ENCODE assay signal across 15 cellular contexts in genomic region chr17:17117923-17118322, GRCh38.
DNase-seq lines count a peak whose midpoint lies in the region; ATAC-seq, FAIRE-seq and TF ChIP-seq lines count a peak whose summit lies in the region.
"Had no signal": no experiment of that assay in that cellular context is flagged by ENCODE, and none has a peak within 500 bp of the region (broad histone marks: within the 10 kb centered on the region; RNA-seq: fewer than 3 reads in every experiment).

No MANE protein-coding gene starts in this region.

- no peak overlapping the region for H4K91ac ChIP-seq in H1 (replicated peaks; ENCODE audit: insufficient read length, low read length)

- no peak overlapping the region for H2BK120ac ChIP-seq in H1 (replicated peaks; ENCODE audit: low read depth, low read length)

- H3K4ac ChIP-seq in H1 (replicated peaks; ENCODE audit: insufficient read length, low read depth, low read length): no peak overlapping the region

- H3K27ac ChIP-seq in RWPE1: peak overlapping the region; percentile 80
- H3K27ac ChIP-seq in H1 (ENCODE audit: low read depth, low read length): no peak overlapping the region

- peaks cover 99% of the 10 kb centered on the region for H3K4me1 Mint-ChIP-seq in stimulated activated effector memory CD8-positive, alpha-beta T cell treated with anti-CD3 and anti-CD28 coated beads, Interleukin-12 subunit alpha, Interleukin-12 subunit beta, amount 100 ng/mL, for 72 hours

- no peak overlapping the region for H3K4me2 ChIP-seq in H1 (ENCODE audit: insufficient read depth in 1 of 2, low read depth in 2 of 2, low read length in 2 of 2)

- no peak for DNase-seq in activated naive CD4-positive, alpha-beta T cell treated with anti-CD3 and anti-CD28 coated beads, Interleukin-2, amount 50 U/mL, for 72 hours (ENCODE audit: low spot score in 2 of 2)
- DNase-seq in activated naive CD4-positive, alpha-beta T cell treated with Interleukin-2 at 50 U/mL for 16 hours: no peak
- DNase-seq in RWPE1 (ENCODE audit: low spot score) (no peak), H1 (ENCODE audit: low read depth in 1 of 2, low spot score in 2 of 2) (no peak), AG08395 (ENCODE audit: low spot score) (no peak), DMS 273 (lab: John Stamatoyannopoulos, UW; ENCODE audit: unreplicated experiment) (no peak), NCI-H748 (lab: John Stamatoyannopoulos, UW; ENCODE audit: unreplicated experiment) (no peak)
- DNase-seq in stimulated activated effector memory CD8-positive, alpha-beta T cell treated with anti-CD3 and anti-CD28 coated beads, Interleukin-12 subunit alpha, Interleukin-12 subunit beta, amount 100 ng/mL, for 72 hours (ENCODE audit: low spot score in 2 of 2): no peak
- DNase-seq: NCI-H2081 treated with DMSO at 0.1 percent for 48 hours; NCI-H82; stimulated activated CD4-positive, alpha-beta T cell treated with anti-CD3 and anti-CD28 coated beads, Interleukin-2, amount 100 ng/mL, for 24 hours had no signal

- 88% methylated on average over 3 of the region's 3 CpGs; no CpG with 5 or more reads in 1 of the 2 experiments for WGBS in H1 (ENCODE audit: extremely low coverage in 1 of 2, insufficient coverage in 1 of 2, insufficient read length in 1 of 2, insufficient replicate concordance in 2 of 2, low coverage in 1 of 2, low lambda C conversion rate in 2 of 2, missing lambda C conversion rate in 1 of 2), 2 experiments

- no peaks in the 10 kb centered on the region for H3K27me3 ChIP-seq in H1 (replicated peaks in 1 of 4; ENCODE audit: control insufficient read depth in 3 of 4, extremely low read depth in 1 of 4, insufficient read depth in 3 of 4, low read length in 3 of 4)

- no peaks in the 10 kb centered on the region for H3K23me2 ChIP-seq in H1 (ENCODE audit: low read depth, low read length)

- no peak overlapping the region for H2BK15ac ChIP-seq in H1 (ENCODE audit: low read length)

- POLR2A ChIA-PET in RWPE1 (lab: Yijun Ruan, JAX; ENCODE audit: low non-redundant PET) (no interaction called here), H1 (lab: Charles Lee; ENCODE audit: partially characterized antibody) (no interaction called here)

- no peak for FAIRE-seq in H1 (lab: Jason Lieb, UNC)
- FAIRE-seq: RCC 7860 had no signal

- no peak overlapping the region for H2AK5ac ChIP-seq in H1 (ENCODE audit: low read depth, low read length)

- H4K20me1 ChIP-seq in H1 (replicated peaks in 1 of 2; ENCODE audit: control insufficient read depth in 1 of 2, insufficient read depth in 2 of 2, low read length in 2 of 2): peaks cover 4 to 15% of the 10 kb centered on the region in 2 experiments

- H3K9ac ChIP-seq in H1 (replicated peaks in 1 of 4; ENCODE audit: extremely low read depth in 1 of 4, low read depth in 3 of 4, low read length in 3 of 4): no peak overlapping the region

- peaks cover 0 to 52% of the 10 kb centered on the region in 2 experiments; a peak in 2 of 4 replicates for H3K79me2 ChIP-seq in H1 (ENCODE audit: control insufficient read depth in 1 of 2, insufficient read depth in 2 of 2, low read length in 2 of 2)

- CTCF ChIA-PET in RWPE1 (lab: Yijun Ruan, JAX): no interaction called here
- CTCF ChIA-PET in H1 (lab: Charles Lee; ENCODE audit: partially characterized antibody): interaction anchor here (0.7 to 2.0 kb wide), 5 partner anchors 10 to 54 kb away, joined by 3 to 8 read pairs (median 5); no protein-coding TSS in a partner anchor

- H2BK12ac ChIP-seq in H1 (ENCODE audit: low read depth, low read length): no peak overlapping the region

- no peaks in the 10 kb centered on the region for H3K9me3 ChIP-seq in H1 (ENCODE audit: insufficient read depth in 2 of 2, low read depth in 1 of 2, low read length in 1 of 2)

- TF ChIP-seq RAD21 in H1 (IDR thresholded peaks at IDR 0.05 in 1 of 2, conservative IDR thresholded peaks at IDR 0.05 in 1 of 2; ENCODE audit: low read depth in 2 of 2, low read length in 2 of 2): no peak

- ATAC-seq in activated naive CD4-positive, alpha-beta T cell treated with anti-CD3 and anti-CD28 coated beads, Interleukin-2, amount 50 U/mL, for 72 hours: no peak
- ATAC-seq in stimulated activated effector memory CD8-positive, alpha-beta T cell treated with anti-CD3 and anti-CD28 coated beads, Interleukin-12 subunit alpha, Interleukin-12 subunit beta, amount 100 ng/mL, for 72 hours: no peak

- H3K4me3 ChIP-seq in H1 (ENCODE audit: extremely low read depth in 1 of 4, insufficient read depth in 2 of 4, low read depth in 3 of 4, low read length in 4 of 4): no peak overlapping the region
- H3K4me3 ChIP-seq: lung had no signal

- peak overlapping the region; percentile 59 for H3K4me3 Mint-ChIP-seq in stimulated activated effector memory CD8-positive, alpha-beta T cell treated with anti-CD3 and anti-CD28 coated beads, Interleukin-12 subunit alpha, Interleukin-12 subunit beta, amount 100 ng/mL, for 72 hours
- H3K4me3 Mint-ChIP-seq: brain, neural crest cell had no signal

- no peak overlapping the region for H2AFZ ChIP-seq in H1 (ENCODE audit: low read length)

- H3K79me1 ChIP-seq in H1 (ENCODE audit: low read depth, low read length): peaks cover 28% of the 10 kb centered on the region

- peak overlapping the region; percentile 7 to 81 for H3K27ac Mint-ChIP-seq in activated naive CD4-positive, alpha-beta T cell treated with anti-CD3 and anti-CD28 coated beads, Interleukin-2, amount 50 U/mL, for 72 hours
- peak overlapping the region; percentile 97 for H3K27ac Mint-ChIP-seq in stimulated activated effector memory CD8-positive, alpha-beta T cell treated with anti-CD3 and anti-CD28 coated beads, Interleukin-12 subunit alpha, Interleukin-12 subunit beta, amount 100 ng/mL, for 72 hours

- no peaks in the 10 kb centered on the region; a peak in 2 of 7 replicates for H3K4me1 ChIP-seq in H1 (replicated peaks in 1 of 4; ENCODE audit: control insufficient read depth in 3 of 4, insufficient read depth in 4 of 4, low read length in 3 of 4)

- 0 out of 2 replicates have a peak overlapping the region, but pooled peaks have one; percentile 85 for H2BK5ac ChIP-seq in H1 (ENCODE audit: low read depth, low read length)

- H3K56ac ChIP-seq in H1 (replicated peaks; ENCODE audit: insufficient read length, low read depth, low read length): no peak overlapping the region

- no peak for TF ChIP-seq EP300 in H1 (IDR thresholded peaks at IDR 0.05; ENCODE audit: borderline replicate concordance in 1 of 2, low read depth in 2 of 2, low read length in 2 of 2)

- H3K9me3 Mint-ChIP-seq in activated naive CD4-positive, alpha-beta T cell treated with anti-CD3 and anti-CD28 coated beads, Interleukin-2, amount 50 U/mL, for 72 hours: no peaks in the 10 kb centered on the region
- H3K9me3 Mint-ChIP-seq in stimulated activated effector memory CD8-positive, alpha-beta T cell treated with anti-CD3 and anti-CD28 coated beads, Interleukin-12 subunit alpha, Interleukin-12 subunit beta, amount 100 ng/mL, for 72 hours: no peaks in the 10 kb centered on the region
- H3K9me3 Mint-ChIP-seq: brain, neural crest cell had no signal

- no peak overlapping the region for H3K23ac ChIP-seq in H1 (ENCODE audit: insufficient read length)

- no peak for TF ChIP-seq POLR2A in H1 (IDR thresholded peaks at IDR 0.05; ENCODE audit: control extremely low read depth in 1 of 2, low read depth in 2 of 2, low read length in 2 of 2)

- no peak overlapping the region for H3K18ac ChIP-seq in H1 (ENCODE audit: extremely low read depth, low read length)

- H3K14ac ChIP-seq in H1 (ENCODE audit: insufficient read length): no peak overlapping the region

- H4K5ac ChIP-seq in H1 (ENCODE audit: insufficient read length, low read depth, low read length): no peak overlapping the region

- no peak overlapping the region for H4K8ac ChIP-seq in H1 (ENCODE audit: extremely low read depth, insufficient read depth, low read length)

- no peaks in the 10 kb centered on the region for H3K36me3 Mint-ChIP-seq in activated naive CD4-positive, alpha-beta T cell treated with anti-CD3 and anti-CD28 coated beads, Interleukin-2, amount 50 U/mL, for 72 hours
- peaks cover 10% of the 10 kb centered on the region for H3K36me3 Mint-ChIP-seq in stimulated activated effector memory CD8-positive, alpha-beta T cell treated with anti-CD3 and anti-CD28 coated beads, Interleukin-12 subunit alpha, Interleukin-12 subunit beta, amount 100 ng/mL, for 72 hours
- H3K36me3 Mint-ChIP-seq: brain had no signal

- H2BK20ac ChIP-seq in H1 (ENCODE audit: low read length): no peak overlapping the region

- no peaks in the 10 kb centered on the region for H3K36me3 ChIP-seq in H1 (ENCODE audit: control insufficient read depth in 2 of 4, insufficient read depth in 4 of 4, low read length in 3 of 4)

- TF ChIP-seq CTCF in RWPE1 (conservative IDR thresholded peaks at IDR 0.05; ENCODE audit: low read depth) (no peak), H1 (IDR thresholded peaks at IDR 0.05; ENCODE audit: control extremely low read depth in 1 of 3, insufficient read depth in 1 of 3, low read depth in 1 of 3, low read length in 3 of 3) (no peak)

TF ChIP-seq in H1, 55 proteins besides CTCF, POLR2A, EP300 and RAD21:
- TF ChIP-seq SP4 (IDR thresholded peaks at IDR 0.05; ENCODE audit: low read length): no peak
- no peak for TF ChIP-seq NRF1 (IDR thresholded peaks at IDR 0.05; ENCODE audit: low read depth, low read length)
